In genomic region chr2:200405599-200406298, GRCh38 we compare ENCODE assay signal across 1 cellular context.
TF ChIP-seq lines count a peak whose summit lies in the region.

No MANE protein-coding gene starts in this region.

TF ChIP-seq in HCT116, 20 proteins besides CTCF, POLR2A, EP300 and RAD21 (continued from another document):
- no peak for TF ChIP-seq REST (IDR thresholded peaks at IDR 0.05; ENCODE audit: low read depth)
- TF ChIP-seq MAX (IDR thresholded peaks at IDR 0.05) = peak; percentile 80
TF ChIP-seq in HCT116: peak in this region for 14.
